ENCODE assay signal across 1 cellular context in the genomic region with DNA sequence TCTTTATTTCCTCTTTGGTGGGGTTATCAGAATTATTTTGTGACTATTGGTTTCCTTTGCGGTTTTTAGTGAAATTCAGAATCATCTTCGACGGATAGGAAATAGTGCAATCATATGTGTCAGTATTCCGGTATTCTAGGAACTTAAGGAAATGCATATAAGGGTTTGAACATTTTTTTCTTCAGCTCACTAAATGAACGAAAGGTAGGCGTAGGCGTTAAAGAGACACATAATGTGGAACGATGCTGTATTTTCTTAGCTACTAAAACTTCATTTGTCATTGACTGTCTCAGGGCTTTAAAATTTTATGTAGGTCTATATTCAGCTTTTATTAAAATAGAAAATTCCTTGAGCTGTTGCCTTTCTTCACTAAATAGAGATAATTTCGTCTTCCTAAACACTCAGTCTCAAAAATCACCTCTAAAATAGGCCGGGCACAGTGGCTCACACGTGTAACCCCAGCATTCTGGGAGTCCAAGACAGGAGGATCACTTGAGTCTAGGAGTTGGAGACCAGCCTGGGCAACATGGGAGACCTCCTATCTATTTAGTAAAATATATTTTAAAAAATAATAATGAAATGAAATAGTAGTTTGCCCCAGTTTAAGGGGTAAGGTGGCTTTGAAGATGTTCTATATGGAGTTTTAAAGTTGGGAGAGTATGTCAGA.
TF ChIP-seq lines count a peak whose summit lies in the region.

No MANE protein-coding gene starts in this region.

TF ChIP-seq in K562, 482 proteins besides CTCF, POLR2A, EP300 and RAD21 (continued from another document and continues in another):
- TF ChIP-seq, protein P1, sequence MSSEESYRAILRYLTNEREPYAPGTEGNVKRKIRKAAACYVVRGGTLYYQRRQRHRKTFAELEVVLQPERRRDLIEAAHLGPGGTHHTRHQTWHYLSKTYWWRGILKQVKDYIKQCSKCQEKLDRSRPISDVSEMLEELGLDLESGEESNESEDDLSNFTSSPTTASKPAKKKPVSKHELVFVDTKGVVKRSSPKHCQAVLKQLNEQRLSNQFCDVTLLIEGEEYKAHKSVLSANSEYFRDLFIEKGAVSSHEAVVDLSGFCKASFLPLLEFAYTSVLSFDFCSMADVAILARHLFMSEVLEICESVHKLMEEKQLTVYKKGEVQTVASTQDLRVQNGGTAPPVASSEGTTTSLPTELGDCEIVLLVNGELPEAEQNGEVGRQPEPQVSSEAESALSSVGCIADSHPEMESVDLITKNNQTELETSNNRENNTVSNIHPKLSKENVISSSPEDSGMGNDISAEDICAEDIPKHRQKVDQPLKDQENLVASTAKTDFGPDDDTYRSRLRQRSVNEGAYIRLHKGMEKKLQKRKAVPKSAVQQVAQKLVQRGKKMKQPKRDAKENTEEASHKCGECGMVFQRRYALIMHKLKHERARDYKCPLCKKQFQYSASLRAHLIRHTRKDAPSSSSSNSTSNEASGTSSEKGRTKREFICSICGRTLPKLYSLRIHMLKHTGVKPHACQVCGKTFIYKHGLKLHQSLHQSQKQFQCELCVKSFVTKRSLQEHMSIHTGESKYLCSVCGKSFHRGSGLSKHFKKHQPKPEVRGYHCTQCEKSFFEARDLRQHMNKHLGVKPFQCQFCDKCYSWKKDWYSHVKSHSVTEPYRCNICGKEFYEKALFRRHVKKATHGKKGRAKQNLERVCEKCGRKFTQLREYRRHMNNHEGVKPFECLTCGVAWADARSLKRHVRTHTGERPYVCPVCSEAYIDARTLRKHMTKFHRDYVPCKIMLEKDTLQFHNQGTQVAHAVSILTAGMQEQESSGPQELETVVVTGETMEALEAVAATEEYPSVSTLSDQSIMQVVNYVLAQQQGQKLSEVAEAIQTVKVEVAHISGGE (CRISPR knock-in tag; IDR thresholded peaks at IDR 0.05), result no peak
- TF ChIP-seq, protein P2, sequence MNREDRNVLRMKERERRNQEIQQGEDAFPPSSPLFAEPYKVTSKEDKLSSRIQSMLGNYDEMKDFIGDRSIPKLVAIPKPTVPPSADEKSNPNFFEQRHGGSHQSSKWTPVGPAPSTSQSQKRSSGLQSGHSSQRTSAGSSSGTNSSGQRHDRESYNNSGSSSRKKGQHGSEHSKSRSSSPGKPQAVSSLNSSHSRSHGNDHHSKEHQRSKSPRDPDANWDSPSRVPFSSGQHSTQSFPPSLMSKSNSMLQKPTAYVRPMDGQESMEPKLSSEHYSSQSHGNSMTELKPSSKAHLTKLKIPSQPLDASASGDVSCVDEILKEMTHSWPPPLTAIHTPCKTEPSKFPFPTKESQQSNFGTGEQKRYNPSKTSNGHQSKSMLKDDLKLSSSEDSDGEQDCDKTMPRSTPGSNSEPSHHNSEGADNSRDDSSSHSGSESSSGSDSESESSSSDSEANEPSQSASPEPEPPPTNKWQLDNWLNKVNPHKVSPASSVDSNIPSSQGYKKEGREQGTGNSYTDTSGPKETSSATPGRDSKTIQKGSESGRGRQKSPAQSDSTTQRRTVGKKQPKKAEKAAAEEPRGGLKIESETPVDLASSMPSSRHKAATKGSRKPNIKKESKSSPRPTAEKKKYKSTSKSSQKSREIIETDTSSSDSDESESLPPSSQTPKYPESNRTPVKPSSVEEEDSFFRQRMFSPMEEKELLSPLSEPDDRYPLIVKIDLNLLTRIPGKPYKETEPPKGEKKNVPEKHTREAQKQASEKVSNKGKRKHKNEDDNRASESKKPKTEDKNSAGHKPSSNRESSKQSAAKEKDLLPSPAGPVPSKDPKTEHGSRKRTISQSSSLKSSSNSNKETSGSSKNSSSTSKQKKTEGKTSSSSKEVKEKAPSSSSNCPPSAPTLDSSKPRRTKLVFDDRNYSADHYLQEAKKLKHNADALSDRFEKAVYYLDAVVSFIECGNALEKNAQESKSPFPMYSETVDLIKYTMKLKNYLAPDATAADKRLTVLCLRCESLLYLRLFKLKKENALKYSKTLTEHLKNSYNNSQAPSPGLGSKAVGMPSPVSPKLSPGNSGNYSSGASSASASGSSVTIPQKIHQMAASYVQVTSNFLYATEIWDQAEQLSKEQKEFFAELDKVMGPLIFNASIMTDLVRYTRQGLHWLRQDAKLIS (CRISPR knock-in tag; IDR thresholded peaks at IDR 0.05), result peak; percentile 6; the same call in 1 of the 2 replicates
- TF ChIP-seq, protein P3, sequence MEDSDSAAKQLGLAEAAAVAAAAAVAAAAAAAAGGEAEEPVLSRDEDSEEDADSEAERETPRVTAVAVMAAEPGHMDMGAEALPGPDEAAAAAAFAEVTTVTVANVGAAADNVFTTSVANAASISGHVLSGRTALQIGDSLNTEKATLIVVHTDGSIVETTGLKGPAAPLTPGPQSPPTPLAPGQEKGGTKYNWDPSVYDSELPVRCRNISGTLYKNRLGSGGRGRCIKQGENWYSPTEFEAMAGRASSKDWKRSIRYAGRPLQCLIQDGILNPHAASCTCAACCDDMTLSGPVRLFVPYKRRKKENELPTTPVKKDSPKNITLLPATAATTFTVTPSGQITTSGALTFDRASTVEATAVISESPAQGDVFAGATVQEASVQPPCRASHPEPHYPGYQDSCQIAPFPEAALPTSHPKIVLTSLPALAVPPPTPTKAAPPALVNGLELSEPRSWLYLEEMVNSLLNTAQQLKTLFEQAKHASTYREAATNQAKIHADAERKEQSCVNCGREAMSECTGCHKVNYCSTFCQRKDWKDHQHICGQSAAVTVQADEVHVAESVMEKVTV (CRISPR knock-in tag; IDR thresholded peaks at IDR 0.05), result peak; percentile 27; the same call in 1 of the 2 replicates
- TF ChIP-seq HDGF (IDR thresholded peaks at IDR 0.05) (no peak), ZNF217 (CRISPR knock-in tag; IDR thresholded peaks at IDR 0.05) (no peak), SRSF9 (IDR thresholded peaks at IDR 0.05; ENCODE audit: borderline replicate concordance, low read depth, low read length) (no peak), ZNF253 (CRISPR knock-in tag; conservative IDR thresholded peaks at IDR 0.05) (no peak), EP400 (IDR thresholded peaks at IDR 0.05) (no peak), CREB1 (IDR thresholded peaks at IDR 0.05) (no peak), CREB1 (CRISPR knock-in tag; IDR thresholded peaks at IDR 0.05) (no peak), ZNF184 (CRISPR knock-in tag; IDR thresholded peaks at IDR 0.05) (no peak), ZNF830 (CRISPR knock-in tag; IDR thresholded peaks at IDR 0.05) (no peak), ZNF324 (CRISPR knock-in tag; IDR thresholded peaks at IDR 0.05) (no peak), ZNF77 (CRISPR knock-in tag; IDR thresholded peaks at IDR 0.05) (no peak), ELF1 (tag; IDR thresholded peaks at IDR 0.05) (no peak), ZNF311 (CRISPR knock-in tag; IDR thresholded peaks at IDR 0.05) (no peak), TEAD4 (IDR thresholded peaks at IDR 0.05; ENCODE audit: low read length) (peak; percentile 53; the same call in 1 of the 2 replicates), TEAD4 (CRISPR knock-in tag; IDR thresholded peaks at IDR 0.05; ENCODE audit: borderline replicate concordance) (no peak), HDAC2 (IDR thresholded peaks at IDR 0.05) (no peak), KLF1 (tag; IDR thresholded peaks at IDR 0.05) (no peak), FIP1L1 (IDR thresholded peaks at IDR 0.05; ENCODE audit: low read depth, low read length, poor library complexity, severe bottlenecking) (no peak), GABPA (tag; conservative IDR thresholded peaks at IDR 0.05; ENCODE audit: low read depth) (no peak), C11orf30 (IDR thresholded peaks at IDR 0.05; ENCODE audit: low read depth) (no peak), TCFL5 (CRISPR knock-in tag; conservative IDR thresholded peaks at IDR 0.05) (no peak)
- TF ChIP-seq, protein P4, sequence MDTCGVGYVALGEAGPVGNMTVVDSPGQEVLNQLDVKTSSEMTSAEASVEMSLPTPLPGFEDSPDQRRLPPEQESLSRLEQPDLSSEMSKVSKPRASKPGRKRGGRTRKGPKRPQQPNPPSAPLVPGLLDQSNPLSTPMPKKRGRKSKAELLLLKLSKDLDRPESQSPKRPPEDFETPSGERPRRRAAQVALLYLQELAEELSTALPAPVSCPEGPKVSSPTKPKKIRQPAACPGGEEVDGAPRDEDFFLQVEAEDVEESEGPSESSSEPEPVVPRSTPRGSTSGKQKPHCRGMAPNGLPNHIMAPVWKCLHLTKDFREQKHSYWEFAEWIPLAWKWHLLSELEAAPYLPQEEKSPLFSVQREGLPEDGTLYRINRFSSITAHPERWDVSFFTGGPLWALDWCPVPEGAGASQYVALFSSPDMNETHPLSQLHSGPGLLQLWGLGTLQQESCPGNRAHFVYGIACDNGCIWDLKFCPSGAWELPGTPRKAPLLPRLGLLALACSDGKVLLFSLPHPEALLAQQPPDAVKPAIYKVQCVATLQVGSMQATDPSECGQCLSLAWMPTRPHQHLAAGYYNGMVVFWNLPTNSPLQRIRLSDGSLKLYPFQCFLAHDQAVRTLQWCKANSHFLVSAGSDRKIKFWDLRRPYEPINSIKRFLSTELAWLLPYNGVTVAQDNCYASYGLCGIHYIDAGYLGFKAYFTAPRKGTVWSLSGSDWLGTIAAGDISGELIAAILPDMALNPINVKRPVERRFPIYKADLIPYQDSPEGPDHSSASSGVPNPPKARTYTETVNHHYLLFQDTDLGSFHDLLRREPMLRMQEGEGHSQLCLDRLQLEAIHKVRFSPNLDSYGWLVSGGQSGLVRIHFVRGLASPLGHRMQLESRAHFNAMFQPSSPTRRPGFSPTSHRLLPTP (IDR thresholded peaks at IDR 0.05; ENCODE audit: borderline replicate concordance, extremely low read depth, insufficient read length), result no peak
- TF ChIP-seq, protein P5, sequence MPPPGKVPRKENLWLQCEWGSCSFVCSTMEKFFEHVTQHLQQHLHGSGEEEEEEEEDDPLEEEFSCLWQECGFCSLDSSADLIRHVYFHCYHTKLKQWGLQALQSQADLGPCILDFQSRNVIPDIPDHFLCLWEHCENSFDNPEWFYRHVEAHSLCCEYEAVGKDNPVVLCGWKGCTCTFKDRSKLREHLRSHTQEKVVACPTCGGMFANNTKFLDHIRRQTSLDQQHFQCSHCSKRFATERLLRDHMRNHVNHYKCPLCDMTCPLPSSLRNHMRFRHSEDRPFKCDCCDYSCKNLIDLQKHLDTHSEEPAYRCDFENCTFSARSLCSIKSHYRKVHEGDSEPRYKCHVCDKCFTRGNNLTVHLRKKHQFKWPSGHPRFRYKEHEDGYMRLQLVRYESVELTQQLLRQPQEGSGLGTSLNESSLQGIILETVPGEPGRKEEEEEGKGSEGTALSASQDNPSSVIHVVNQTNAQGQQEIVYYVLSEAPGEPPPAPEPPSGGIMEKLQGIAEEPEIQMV (tag; conservative IDR thresholded peaks at IDR 0.05; ENCODE audit: low read depth), result no peak
- TF ChIP-seq, protein P6, sequence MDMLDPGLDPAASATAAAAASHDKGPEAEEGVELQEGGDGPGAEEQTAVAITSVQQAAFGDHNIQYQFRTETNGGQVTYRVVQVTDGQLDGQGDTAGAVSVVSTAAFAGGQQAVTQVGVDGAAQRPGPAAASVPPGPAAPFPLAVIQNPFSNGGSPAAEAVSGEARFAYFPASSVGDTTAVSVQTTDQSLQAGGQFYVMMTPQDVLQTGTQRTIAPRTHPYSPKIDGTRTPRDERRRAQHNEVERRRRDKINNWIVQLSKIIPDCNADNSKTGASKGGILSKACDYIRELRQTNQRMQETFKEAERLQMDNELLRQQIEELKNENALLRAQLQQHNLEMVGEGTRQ (CRISPR knock-in tag; IDR thresholded peaks at IDR 0.05), result no peak
- TF ChIP-seq, protein P7, sequence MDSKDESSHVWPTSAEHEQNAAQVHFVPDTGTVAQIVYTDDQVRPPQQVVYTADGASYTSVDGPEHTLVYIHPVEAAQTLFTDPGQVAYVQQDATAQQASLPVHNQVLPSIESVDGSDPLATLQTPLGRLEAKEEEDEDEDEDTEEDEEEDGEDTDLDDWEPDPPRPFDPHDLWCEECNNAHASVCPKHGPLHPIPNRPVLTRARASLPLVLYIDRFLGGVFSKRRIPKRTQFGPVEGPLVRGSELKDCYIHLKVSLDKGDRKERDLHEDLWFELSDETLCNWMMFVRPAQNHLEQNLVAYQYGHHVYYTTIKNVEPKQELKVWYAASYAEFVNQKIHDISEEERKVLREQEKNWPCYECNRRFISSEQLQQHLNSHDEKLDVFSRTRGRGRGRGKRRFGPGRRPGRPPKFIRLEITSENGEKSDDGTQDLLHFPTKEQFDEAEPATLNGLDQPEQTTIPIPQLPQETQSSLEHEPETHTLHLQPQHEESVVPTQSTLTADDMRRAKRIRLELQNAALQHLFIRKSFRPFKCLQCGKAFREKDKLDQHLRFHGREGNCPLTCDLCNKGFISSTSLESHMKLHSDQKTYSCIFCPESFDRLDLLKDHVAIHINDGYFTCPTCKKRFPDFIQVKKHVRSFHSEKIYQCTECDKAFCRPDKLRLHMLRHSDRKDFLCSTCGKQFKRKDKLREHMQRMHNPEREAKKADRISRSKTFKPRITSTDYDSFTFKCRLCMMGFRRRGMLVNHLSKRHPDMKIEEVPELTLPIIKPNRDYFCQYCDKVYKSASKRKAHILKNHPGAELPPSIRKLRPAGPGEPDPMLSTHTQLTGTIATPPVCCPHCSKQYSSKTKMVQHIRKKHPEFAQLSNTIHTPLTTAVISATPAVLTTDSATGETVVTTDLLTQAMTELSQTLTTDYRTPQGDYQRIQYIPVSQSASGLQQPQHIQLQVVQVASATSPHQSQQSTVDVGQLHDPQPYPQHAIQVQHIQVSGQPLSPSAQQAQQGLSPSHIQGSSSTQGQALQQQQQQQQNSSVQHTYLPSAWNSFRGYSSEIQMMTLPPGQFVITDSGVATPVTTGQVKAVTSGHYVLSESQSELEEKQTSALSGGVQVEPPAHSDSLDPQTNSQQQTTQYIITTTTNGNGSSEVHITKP (IDR thresholded peaks at IDR 0.05; ENCODE audit: partially characterized antibody), result no peak
- TF ChIP-seq, protein P8, sequence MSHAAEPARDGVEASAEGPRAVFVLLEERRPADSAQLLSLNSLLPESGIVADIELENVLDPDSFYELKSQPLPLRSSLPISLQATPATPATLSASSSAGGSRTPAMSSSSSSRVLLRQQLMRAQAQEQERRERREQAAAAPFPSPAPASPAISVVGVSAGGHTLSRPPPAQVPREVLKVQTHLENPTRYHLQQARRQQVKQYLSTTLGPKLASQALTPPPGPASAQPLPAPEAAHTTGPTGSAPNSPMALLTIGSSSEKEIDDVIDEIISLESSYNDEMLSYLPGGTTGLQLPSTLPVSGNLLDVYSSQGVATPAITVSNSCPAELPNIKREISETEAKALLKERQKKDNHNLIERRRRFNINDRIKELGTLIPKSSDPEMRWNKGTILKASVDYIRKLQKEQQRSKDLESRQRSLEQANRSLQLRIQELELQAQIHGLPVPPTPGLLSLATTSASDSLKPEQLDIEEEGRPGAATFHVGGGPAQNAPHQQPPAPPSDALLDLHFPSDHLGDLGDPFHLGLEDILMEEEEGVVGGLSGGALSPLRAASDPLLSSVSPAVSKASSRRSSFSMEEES (CRISPR knock-in tag; IDR thresholded peaks at IDR 0.05), result no peak
- TF ChIP-seq, protein P9, sequence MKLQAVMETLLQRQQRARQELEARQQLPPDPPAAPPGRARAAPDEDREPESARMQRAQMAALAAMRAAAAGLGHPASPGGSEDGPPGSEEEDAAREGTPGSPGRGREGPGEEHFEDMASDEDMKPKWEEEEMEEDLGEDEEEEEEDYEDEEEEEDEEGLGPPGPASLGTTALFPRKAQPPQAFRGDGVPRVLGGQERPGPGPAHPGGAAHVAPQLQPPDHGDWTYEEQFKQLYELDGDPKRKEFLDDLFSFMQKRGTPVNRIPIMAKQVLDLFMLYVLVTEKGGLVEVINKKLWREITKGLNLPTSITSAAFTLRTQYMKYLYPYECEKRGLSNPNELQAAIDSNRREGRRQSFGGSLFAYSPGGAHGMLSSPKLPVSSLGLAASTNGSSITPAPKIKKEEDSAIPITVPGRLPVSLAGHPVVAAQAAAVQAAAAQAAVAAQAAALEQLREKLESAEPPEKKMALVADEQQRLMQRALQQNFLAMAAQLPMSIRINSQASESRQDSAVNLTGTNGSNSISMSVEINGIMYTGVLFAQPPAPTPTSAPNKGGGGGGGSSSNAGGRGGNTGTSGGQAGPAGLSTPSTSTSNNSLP (IDR thresholded peaks at IDR 0.05; ENCODE audit: borderline replicate concordance, low read depth, low read length), result no peak
